Comparison of ENCODE assay signal across 8 cellular contexts in genomic region chr10:8044908-8045727, GRCh38. TPM values are rescaled to one million over a fixed set of nuclear protein-coding genes. Genes with fewer than 3 reads are reported as not detected.
DNase-seq lines count a peak whose midpoint lies in the region; ATAC-seq and FAIRE-seq lines count a peak whose summit lies in the region.

No MANE protein-coding gene starts in this region.

- no peaks in the 10 kb centered on the region for H3K9me3 ChIP-seq in CD8-positive, alpha-beta memory T cell (ENCODE audit: low read length)
- no peaks in the 10 kb centered on the region for H3K9me3 ChIP-seq in duodenal mucosa (ENCODE audit: control insufficient read depth in 1 of 2, low read length in 2 of 2)
- no peaks in the 10 kb centered on the region for H3K9me3 ChIP-seq in neuron (ENCODE audit: low read length)

- peak overlapping the region; percentile 63 for H2AFZ ChIP-seq in neuron (ENCODE audit: low read depth, low read length)

- H3K36me3 ChIP-seq in CD8-positive, alpha-beta memory T cell (ENCODE audit: insufficient read depth, low read length), result no peaks in the 10 kb centered on the region
- H3K36me3 ChIP-seq in duodenal mucosa (ENCODE audit: control insufficient read depth in 1 of 2, insufficient read depth in 2 of 2, low read length in 2 of 2), result no peaks in the 10 kb centered on the region
- no peaks in the 10 kb centered on the region for H3K36me3 ChIP-seq in neuron (ENCODE audit: insufficient read depth, low read length)

- no peak overlapping the region for H3K9ac ChIP-seq in duodenal mucosa (ENCODE audit: low read depth in 1 of 2, low read length in 2 of 2)

- DNase-seq in CD8-positive, alpha-beta memory T cell, result peak in 2 of 5 donors; percentile 5 to 47
- DNase-seq in AML-193 (lab: John Stamatoyannopoulos, UW) (no peak), frontal cortex (ENCODE audit: low spot score in 2 of 2) (no peak)

- H3K4me3 Mint-ChIP-seq in CD8-positive, alpha-beta memory T cell, result peak overlapping the region; percentile 52 to 83 (median 70)
- H3K4me3 Mint-ChIP-seq in IgD-negative memory B cell, result peak overlapping the region; percentile 39 to 75 (median 43)

- no peak for ATAC-seq in HG03095 (IDR thresholded peaks at IDR 0.05; ENCODE audit: unreplicated experiment)
- ATAC-seq in GM21576 (IDR thresholded peaks at IDR 0.05; ENCODE audit: unreplicated experiment), result no peak

- H3K4me1 ChIP-seq in CD8-positive, alpha-beta memory T cell (ENCODE audit: insufficient read depth, low read length), result peaks cover 75% of the 10 kb centered on the region
- peaks cover 24 to 31% of the 10 kb centered on the region in 2 donors for H3K4me1 ChIP-seq in duodenal mucosa (ENCODE audit: control insufficient read depth in 1 of 2, insufficient read depth in 2 of 2, low read length in 2 of 2)
- H3K4me1 ChIP-seq in neuron (ENCODE audit: insufficient read depth, low read length), result peaks cover 9% of the 10 kb centered on the region

- POLR2A ChIA-PET in CD8-positive, alpha-beta memory T cell (lab: Charles Lee), result interaction anchor here (0.5 kb wide), 1 partner anchor 18 kb away, joined by 3 read pairs; no protein-coding TSS in a partner anchor

- peaks cover 0 to 9% (median 3%) of the 10 kb centered on the region in 5 donors for H3K9me3 Mint-ChIP-seq in CD8-positive, alpha-beta memory T cell
- H3K9me3 Mint-ChIP-seq in IgD-negative memory B cell, result peaks cover 0 to 2% (median 0%) of the 10 kb centered on the region in 3 donors

- no peak overlapping the region for H3K27ac ChIP-seq in CD8-positive, alpha-beta memory T cell (ENCODE audit: low read depth, low read length)
- peak overlapping the region; percentile 10 for H3K27ac ChIP-seq in duodenal mucosa (ENCODE audit: low read depth, low read length)

- peaks cover 81 to 94% of the 10 kb centered on the region in 2 donors for H3K27me3 Mint-ChIP-seq in CD8-positive, alpha-beta memory T cell
- peaks cover 81% of the 10 kb centered on the region for H3K27me3 Mint-ChIP-seq in IgD-negative memory B cell

- peak overlapping the region; percentile 11 for H3K4me3 ChIP-seq in CD8-positive, alpha-beta memory T cell (ENCODE audit: low read length)
- peak overlapping the region; percentile 45 to 53 for H3K4me3 ChIP-seq in duodenal mucosa (ENCODE audit: low read depth in 1 of 2, low read length in 2 of 2)
- H3K4me3 ChIP-seq in neuron (ENCODE audit: low read length), result no peak overlapping the region

- peaks cover 98% of the 10 kb centered on the region for H3K27me3 ChIP-seq in CD8-positive, alpha-beta memory T cell (ENCODE audit: insufficient read depth, low read length, poor library complexity, severe bottlenecking)
- H3K27me3 ChIP-seq in duodenal mucosa (ENCODE audit: control insufficient read depth in 1 of 2, insufficient read depth in 2 of 2, low read length in 2 of 2), result peaks cover 92 to 97% of the 10 kb centered on the region in 2 donors
- peaks cover 97% of the 10 kb centered on the region for H3K27me3 ChIP-seq in neuron (ENCODE audit: insufficient read depth, low read length)

- peaks cover 63 to 83% (median 80%) of the 10 kb centered on the region in 3 donors for H3K4me1 Mint-ChIP-seq in CD8-positive, alpha-beta memory T cell
- H3K4me1 Mint-ChIP-seq in IgD-negative memory B cell, result peaks cover 17 to 40% (median 38%) of the 10 kb centered on the region in 3 donors

- H3K36me3 Mint-ChIP-seq in CD8-positive, alpha-beta memory T cell, result no peaks in the 10 kb centered on the region
- H3K36me3 Mint-ChIP-seq in IgD-negative memory B cell, result peaks cover 3% of the 10 kb centered on the region

- H3K27ac Mint-ChIP-seq in CD8-positive, alpha-beta memory T cell, result peak overlapping the region in 4 of 8 donors; percentile 7 to 85 (median 68)
- peak overlapping the region in 2 of 3 donors; percentile 79 to 89 for H3K27ac Mint-ChIP-seq in IgD-negative memory B cell

- FAIRE-seq in frontal cortex (lab: Jason Lieb, UNC), result no peak

- CTCF ChIA-PET in CD8-positive, alpha-beta memory T cell (lab: Charles Lee), result no interaction called here

RNA-seq across cellular contexts. Expression of gene GATA3, which starts 9.4 kb away (rescaled TPM):
- 10 to 100 TPM; 48.9 to 53.3 TPM for total RNA-seq in CD8-positive, alpha-beta memory T cell
- polyA plus RNA-seq in CD8-positive, alpha-beta memory T cell, result 58.6 TPM
- 2.0 TPM for polyA plus RNA-seq in IgD-negative memory B cell
- total RNA-seq in frontal cortex, result not detected

Comparison
In these comparisons a context has a peak if more than half of its experiments do, and no peak if none do; other contexts are left out.
1. RNA of gene GATA3, which starts 9.4 kb away (total RNA-seq): 48.9 to 53.3 TPM in CD8-positive, alpha-beta memory T cell; not detected in frontal cortex (single experiment); every median in the first group is over 10 times any median in the second.